1 cellular context compared by ENCODE assay signal in the genomic region with DNA sequence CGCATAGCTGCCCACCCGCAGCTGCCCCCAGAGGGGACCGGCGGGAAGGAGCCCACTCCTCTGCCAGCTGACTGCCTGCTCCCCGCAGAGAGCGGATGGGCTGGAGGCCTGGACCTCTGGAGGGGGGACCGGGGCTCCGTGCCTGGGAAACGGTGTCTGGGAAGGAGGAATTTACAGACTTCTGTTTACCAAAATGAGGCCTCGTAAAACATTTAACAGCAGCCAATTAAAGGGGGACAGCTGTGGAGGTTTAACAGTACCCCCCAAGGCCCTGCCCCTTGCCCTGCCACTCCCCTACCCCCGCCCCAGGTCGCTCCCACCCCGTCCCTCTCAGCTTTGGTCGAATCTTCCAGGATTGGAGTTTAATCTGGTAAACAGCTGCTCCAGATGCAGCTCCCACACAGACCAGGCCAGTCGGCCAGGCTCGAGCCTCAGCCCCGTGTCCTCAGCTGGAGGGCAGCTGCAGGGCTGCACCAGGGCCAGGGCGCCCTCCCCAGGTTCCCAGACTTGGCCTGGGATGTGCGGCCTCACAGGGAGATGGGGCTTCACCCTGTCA.
TF ChIP-seq lines count a peak whose summit lies in the region.

No MANE protein-coding gene starts in this region.

TF ChIP-seq in HEK293, 187 proteins besides CTCF, POLR2A, EP300 and RAD21 (continued from another document):
- TF ChIP-seq, protein P1, sequence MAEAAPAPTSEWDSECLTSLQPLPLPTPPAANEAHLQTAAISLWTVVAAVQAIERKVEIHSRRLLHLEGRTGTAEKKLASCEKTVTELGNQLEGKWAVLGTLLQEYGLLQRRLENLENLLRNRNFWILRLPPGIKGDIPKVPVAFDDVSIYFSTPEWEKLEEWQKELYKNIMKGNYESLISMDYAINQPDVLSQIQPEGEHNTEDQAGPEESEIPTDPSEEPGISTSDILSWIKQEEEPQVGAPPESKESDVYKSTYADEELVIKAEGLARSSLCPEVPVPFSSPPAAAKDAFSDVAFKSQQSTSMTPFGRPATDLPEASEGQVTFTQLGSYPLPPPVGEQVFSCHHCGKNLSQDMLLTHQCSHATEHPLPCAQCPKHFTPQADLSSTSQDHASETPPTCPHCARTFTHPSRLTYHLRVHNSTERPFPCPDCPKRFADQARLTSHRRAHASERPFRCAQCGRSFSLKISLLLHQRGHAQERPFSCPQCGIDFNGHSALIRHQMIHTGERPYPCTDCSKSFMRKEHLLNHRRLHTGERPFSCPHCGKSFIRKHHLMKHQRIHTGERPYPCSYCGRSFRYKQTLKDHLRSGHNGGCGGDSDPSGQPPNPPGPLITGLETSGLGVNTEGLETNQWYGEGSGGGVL (tag by site-specific recombination; IDR thresholded peaks at IDR 0.05): peak; percentile 68
- no peak for TF ChIP-seq ZNF747 (tag by site-specific recombination; IDR thresholded peaks at IDR 0.05)
- no peak for TF ChIP-seq KLF1 (tag by site-specific recombination; IDR thresholded peaks at IDR 0.05)
- TF ChIP-seq GLIS1 (tag by site-specific recombination; IDR thresholded peaks at IDR 0.05): peak; percentile 91
- peak; percentile 92 for TF ChIP-seq ZNF2 (tag by site-specific recombination; IDR thresholded peaks at IDR 0.05)
- no peak for TF ChIP-seq TCF7L2 (IDR thresholded peaks at IDR 0.05; ENCODE audit: borderline replicate concordance, low read depth, low read length)
- TF ChIP-seq ZNF596 (tag by site-specific recombination; IDR thresholded peaks at IDR 0.05): no peak
- no peak for TF ChIP-seq ZNF274 (IDR thresholded peaks at IDR 0.05; ENCODE audit: low read length)
- no peak for TF ChIP-seq ZNF274 (tag by site-specific recombination; IDR thresholded peaks at IDR 0.05; ENCODE audit: borderline replicate concordance)
- TF ChIP-seq ZNF133 (tag by site-specific recombination; IDR thresholded peaks at IDR 0.05): no peak
- no peak for TF ChIP-seq ZNF473 (tag by site-specific recombination; IDR thresholded peaks at IDR 0.05)
- no peak for TF ChIP-seq ZNF664 (tag by site-specific recombination; IDR thresholded peaks at IDR 0.05)
- TF ChIP-seq ZNF239 (tag by site-specific recombination; IDR thresholded peaks at IDR 0.05): no peak
- no peak for TF ChIP-seq ZNF132 (tag by site-specific recombination; IDR thresholded peaks at IDR 0.05; ENCODE audit: borderline replicate concordance)
- no peak for TF ChIP-seq OVOL3 (tag by site-specific recombination; IDR thresholded peaks at IDR 0.05)
